ENCODE assay signal across 31 cellular contexts in the genomic region with DNA sequence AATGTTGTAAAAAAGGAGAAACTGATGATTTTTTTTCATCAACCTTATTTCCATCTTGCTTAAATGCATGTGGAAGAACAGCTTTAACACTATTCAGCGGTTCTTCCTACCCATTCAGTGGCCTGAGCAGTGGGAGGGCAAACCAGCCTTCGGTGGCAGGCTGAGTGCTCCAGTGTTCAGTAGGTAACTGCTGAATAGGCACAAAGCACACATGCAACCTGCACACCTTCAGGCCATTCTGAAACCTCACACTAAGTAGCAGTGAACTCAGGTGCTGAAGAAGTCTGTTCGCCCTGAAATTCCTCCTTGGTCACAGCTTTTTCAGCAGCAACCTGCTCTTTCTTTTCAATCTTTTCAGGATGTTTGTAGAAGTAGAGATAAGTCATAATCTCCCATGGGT.
"Had no signal": no experiment of that assay in that cellular context is flagged by ENCODE, and none has a peak within 500 bp of the region (broad histone marks: within the 10 kb centered on the region; RNA-seq: fewer than 3 reads in every experiment).

No MANE protein-coding gene starts in this region.

- H3K36me3 ChIP-seq: neural progenitor cell, neutrophil, ovary, spleen, suprapubic skin, transverse colon, upper lobe of left lung, vagina had no signal

- H3K79me2 ChIP-seq: parathyroid adenoma had no signal

- H3K9me3 ChIP-seq: neutrophil, ovary, suprapubic skin, testis, transverse colon, upper lobe of left lung, vagina had no signal

- DNase-seq: naive thymus-derived CD4-positive, alpha-beta T cell; natural killer cell; occipital lobe; ovary; posterior cingulate gyrus; psoas muscle; right cardiac atrium; spleen; stimulated activated CD4-positive, alpha-beta T cell treated with anti-CD3 and anti-CD28 coated beads, Interleukin-12 subunit alpha, Interleukin-12 subunit beta, amount 100 ng/mL, for 4 hours; stimulated activated CD4-positive, alpha-beta T cell treated with anti-CD3 and anti-CD28 coated beads, Interleukin-1b, Interleukin-23, amount 100 ng/mL, for 48 hours; stimulated activated CD4-positive, alpha-beta T cell treated with anti-CD3 and anti-CD28 coated beads, Interleukin-4, amount 100 ng/mL, for 1 hour; stimulated activated CD4-positive, alpha-beta T cell treated with anti-CD3 and anti-CD28 coated beads, Interleukin-4, amount 100 ng/mL, for 4 hours; stimulated activated CD8-positive, alpha-beta memory T cell treated with anti-CD3 and anti-CD28 coated beads, Interleukin-4, amount 100 ng/mL, for 48 hours; stimulated activated naive CD4-positive, alpha-beta T cell; stimulated activated naive CD8-positive, alpha-beta T cell treated with anti-CD3 and anti-CD28 coated beads, Interleukin-15, amount 100 ng/mL, for 72 hours; stimulated activated naive CD8-positive, alpha-beta T cell treated with anti-CD3 and anti-CD28 coated beads, Interleukin-15, Interleukin-2, amounts not matched to agents 100 U/mL and 50 U/mL, for 24 hours; substantia nigra; testis; tibial artery; transverse colon; upper lobe of left lung had no signal

- H3K27me3 ChIP-seq: neural progenitor cell, neutrophil, ovary, spleen, suprapubic skin, testis, tibial artery, transverse colon, upper lobe of left lung, vagina had no signal

- H3K4me1 ChIP-seq: neural progenitor cell, parathyroid adenoma, psoas muscle, spleen, suprapubic skin, testis, tibial artery, transverse colon, upper lobe of left lung, vagina had no signal

- H3K9ac ChIP-seq: neural progenitor cell, parathyroid adenoma had no signal

- ATAC-seq: naive thymus-derived CD4-positive, alpha-beta T cell; natural killer cell; psoas muscle; right cardiac atrium; sciatic nerve; stimulated activated memory B cell treated with anti-CD40 and anti-IgM and Interleukin-4, amounts not matched to agents 10 μg/mL and 1 μg/mL and 100 μg/mL, for 72 hours; stimulated activated naive CD8-positive, alpha-beta T cell treated with anti-CD3 and anti-CD28 coated beads, Interleukin-15, amount 100 ng/mL, for 72 hours; stimulated activated naive CD8-positive, alpha-beta T cell treated with anti-CD3 and anti-CD28 coated beads, Interleukin-15, Interleukin-2, amounts not matched to agents 100 U/mL and 50 U/mL, for 24 hours had no signal

- H3K4me3 ChIP-seq: neural progenitor cell, ovary, psoas muscle, skin epidermis, smooth muscle cell, spleen, suprapubic skin, testis, tibial artery, transverse colon, upper lobe of left lung, vagina had no signal

- H3K27ac ChIP-seq: neural progenitor cell, neutrophil, ovary, parathyroid adenoma, psoas muscle, skin epidermis, spleen, suprapubic skin, testis, tibial artery, transverse colon, upper lobe of left lung, vagina had no signal

- H2AFZ ChIP-seq: neural progenitor cell, parathyroid adenoma had no signal

- H3K4me2 ChIP-seq: neural progenitor cell, smooth muscle cell had no signal

- FAIRE-seq: urothelium cell line had no signal
